11 cellular contexts compared by ENCODE assay signal in genomic region chr3:36989568-36989967, GRCh38. TPM values are rescaled to one million over a fixed set of nuclear protein-coding genes. Genes with fewer than 3 reads are reported as not detected.
A peak's percentile ranks its signal among the peaks of the same experiment; 100 is the strongest.
DNase-seq lines count a peak whose midpoint lies in the region; ATAC-seq, FAIRE-seq and TF ChIP-seq lines count a peak whose summit lies in the region.
"Had no signal": no experiment of that assay in that cellular context is flagged by ENCODE, and none has a peak within 500 bp of the region (broad histone marks: within the 10 kb centered on the region; RNA-seq: fewer than 3 reads in every experiment).

No MANE protein-coding gene starts in this region.

- no peaks in the 10 kb centered on the region for H3K27me3 ChIP-seq in heart left ventricle
- no peaks in the 10 kb centered on the region for H3K27me3 ChIP-seq in keratinocyte (ENCODE audit: control insufficient read depth, extremely low read depth, insufficient read depth, low read length)
- H3K27me3 ChIP-seq in stomach smooth muscle (ENCODE audit: control insufficient read depth in 1 of 2, insufficient read depth in 2 of 2, low read length in 2 of 2) = no peaks in the 10 kb centered on the region

- peak overlapping the region; percentile 67 for H3K4me2 ChIP-seq in keratinocyte (ENCODE audit: control insufficient read depth, extremely low read depth, insufficient read depth, low read depth, low read length)

- DNase-seq in heart left ventricle = no peak
- no peak for DNase-seq in left ventricle myocardium superior
- DNase-seq in activated naive CD8-positive, alpha-beta T cell treated with anti-CD3 and anti-CD28 coated beads, Interleukin-2, amount 10 ng/mL, durations not matched to agents 7 days and 5 days = no peak
- DNase-seq in keratinocyte (ENCODE audit: low read depth, low spot score) = no peak
- DNase-seq in H54 (ENCODE audit: insufficient read length, low spot score) = no peak
- DNase-seq in stimulated activated naive CD4-positive, alpha-beta T cell treated with Interleukin-2 at 50 U/mL for 16 hours (lab: John Stamatoyannopoulos, UW) = no peak
- DNase-seq: foreskin melanocyte, nephron progenitor cell had no signal

- H3K9me3 ChIP-seq in heart left ventricle (no peaks in the 10 kb centered on the region), keratinocyte (ENCODE audit: control insufficient read depth, low read depth, low read length) (no peaks in the 10 kb centered on the region), stomach smooth muscle (ENCODE audit: control insufficient read depth in 2 of 2, low read length in 2 of 2) (no peaks in the 10 kb centered on the region)

- no peaks in the 10 kb centered on the region for H3K9me1 ChIP-seq in keratinocyte (ENCODE audit: control insufficient read depth, extremely low read depth, insufficient read depth, low read length)

- ATAC-seq in heart left ventricle (no peak), left ventricle myocardium superior (no peak), HG02840 (IDR thresholded peaks at IDR 0.05; ENCODE audit: low FRiP score, unreplicated experiment) (no peak)
- ATAC-seq in activated naive CD8-positive, alpha-beta T cell treated with anti-CD3 and anti-CD28 coated beads, Interleukin-2, amount 10 ng/mL, durations not matched to agents 7 days and 5 days (ENCODE audit: low read depth) = no peak

- peaks cover 3 to 55% (median 48%) of the 10 kb centered on the region in 12 donors for H3K4me1 ChIP-seq in heart left ventricle
- H3K4me1 ChIP-seq in keratinocyte (ENCODE audit: control insufficient read depth, extremely low read depth, insufficient read depth, low read length) = peaks cover 28% of the 10 kb centered on the region
- H3K4me1 ChIP-seq in stomach smooth muscle (ENCODE audit: control insufficient read depth, insufficient read depth, low read length) = peaks cover 23% of the 10 kb centered on the region

- H3K9ac ChIP-seq in keratinocyte (ENCODE audit: control insufficient read depth, extremely low read depth, insufficient read depth, low read length) (no peak overlapping the region), stomach smooth muscle (ENCODE audit: low read length in 2 of 2) (peak overlapping the region; percentile 13 to 39)

- H3K4me1 Mint-ChIP-seq in activated naive CD8-positive, alpha-beta T cell treated with anti-CD3 and anti-CD28 coated beads, Interleukin-2, amount 10 ng/mL, durations not matched to agents 7 days and 5 days = peaks cover 41% of the 10 kb centered on the region

- intact Hi-C loops in heart left ventricle (cut with DNase I) (no loop called here), left ventricle myocardium superior (cut with micrococcal nuclease) (no loop called here)

- H3K4me3 Mint-ChIP-seq in activated naive CD8-positive, alpha-beta T cell treated with anti-CD3 and anti-CD28 coated beads, Interleukin-2, amount 10 ng/mL, durations not matched to agents 7 days and 5 days = peak overlapping the region; percentile 75
- H3K4me3 Mint-ChIP-seq: nephron progenitor cell had no signal

- no peak for TF ChIP-seq POLR2A in heart left ventricle (IDR thresholded peaks at IDR 0.05)
- TF ChIP-seq POLR2A in H54 (IDR thresholded peaks at IDR 0.05; ENCODE audit: low read depth, low read length) = no peak

- H3K27me3 Mint-ChIP-seq in activated naive CD8-positive, alpha-beta T cell treated with anti-CD3 and anti-CD28 coated beads, Interleukin-2, amount 10 ng/mL, durations not matched to agents 7 days and 5 days = no peaks in the 10 kb centered on the region

- H2AFZ ChIP-seq in keratinocyte (ENCODE audit: control insufficient read depth, low read length) = no peak overlapping the region

- POLR2A ChIA-PET in activated naive CD8-positive, alpha-beta T cell treated with anti-CD3 and anti-CD28 coated beads, Interleukin-2, amount 10 ng/mL, durations not matched to agents 7 days and 5 days (lab: Charles Lee) = no interaction called here

- H3K4me3 ChIP-seq in heart left ventricle = peak overlapping the region in 11 of 12 donors; percentile 9 to 83 (median 72)
- peak overlapping the region in 1 of 3 experiments; percentile 13 for H3K4me3 ChIP-seq in keratinocyte (ENCODE audit: control insufficient read depth in 2 of 3, extremely low read depth in 1 of 3, insufficient read depth in 2 of 3, low read depth in 1 of 3, low read length in 3 of 3)
- peak overlapping the region; percentile 36 to 44 for H3K4me3 ChIP-seq in stomach smooth muscle (ENCODE audit: low read length in 2 of 2)

- H3K27ac ChIP-seq in heart left ventricle = peak overlapping the region in 8 of 12 donors; percentile 1 to 99 (median 98)
- no peak overlapping the region for H3K27ac ChIP-seq in keratinocyte (ENCODE audit: control insufficient read depth, insufficient read depth, low read length)
- H3K27ac ChIP-seq in stomach smooth muscle (ENCODE audit: low read length) = no peak overlapping the region
- H3K27ac ChIP-seq: C4-2B had no signal

- no peak overlapping the region for H3K27ac Mint-ChIP-seq in activated naive CD8-positive, alpha-beta T cell treated with anti-CD3 and anti-CD28 coated beads, Interleukin-2, amount 10 ng/mL, durations not matched to agents 7 days and 5 days
- H3K27ac Mint-ChIP-seq: nephron progenitor cell had no signal

- no peaks in the 10 kb centered on the region for H3K9me3 Mint-ChIP-seq in activated naive CD8-positive, alpha-beta T cell treated with anti-CD3 and anti-CD28 coated beads, Interleukin-2, amount 10 ng/mL, durations not matched to agents 7 days and 5 days
- H3K9me3 Mint-ChIP-seq: nephron progenitor cell had no signal

- peaks cover 42% of the 10 kb centered on the region for H3K36me3 Mint-ChIP-seq in activated naive CD8-positive, alpha-beta T cell treated with anti-CD3 and anti-CD28 coated beads, Interleukin-2, amount 10 ng/mL, durations not matched to agents 7 days and 5 days

- peaks cover 3% of the 10 kb centered on the region for H4K20me1 ChIP-seq in keratinocyte (ENCODE audit: control insufficient read depth, extremely low read depth, insufficient read depth, low read length)

- peaks cover 50% of the 10 kb centered on the region for H3K79me2 ChIP-seq in keratinocyte (ENCODE audit: control insufficient read depth, insufficient read depth, low read length)

- peaks cover 0 to 51% (median 40%) of the 10 kb centered on the region in 9 donors for H3K36me3 ChIP-seq in heart left ventricle
- peaks cover 8 to 10% of the 10 kb centered on the region in 2 experiments for H3K36me3 ChIP-seq in keratinocyte (ENCODE audit: control insufficient read depth in 2 of 2, extremely low read depth in 1 of 2, insufficient read depth in 2 of 2, low read length in 2 of 2)
- peaks cover 12 to 32% of the 10 kb centered on the region in 2 donors for H3K36me3 ChIP-seq in stomach smooth muscle (ENCODE audit: control insufficient read depth in 2 of 2, insufficient read depth in 2 of 2, low read length in 2 of 2)

- no peak for TF ChIP-seq CTCF in heart left ventricle (IDR thresholded peaks at IDR 0.05)
- no peak for TF ChIP-seq CTCF in keratinocyte (optimal IDR thresholded peaks at IDR 0.05 in 1 of 3, IDR thresholded peaks at IDR 0.05 in 1 of 3, conservative IDR thresholded peaks at IDR 0.05 in 1 of 3; ENCODE audit: extremely low read depth in 1 of 3, insufficient read depth in 2 of 3, low read length in 3 of 3)

- dilution Hi-C loops in keratinocyte (cut with MboI; ENCODE audit: extremely low pct_ligation_motif_present, low sequenced_read_pairs) = no loop called here

- FAIRE-seq in keratinocyte (lab: Jason Lieb, UNC) (no peak), H54 (lab: Jason Lieb, UNC) (no peak)

RNA-seq across cellular contexts. Expression of gene EPM2AIP1, which starts 3.4 kb away (rescaled TPM):
- total RNA-seq in heart left ventricle (10 to 100 TPM in 8 of 9 donors, 1 to 10 TPM in 1; 9.1 to 43.7 (median 24.4) TPM), left ventricle myocardium superior (19.1 TPM)
- polyA plus RNA-seq in heart left ventricle (10 to 100 TPM in 1 of 2 donors, 1 to 10 TPM in 1; 7.4 to 10.8 TPM), keratinocyte (3.8 to 5.5 TPM (median 5.2 TPM) in 3 replicates)
- 10 to 100 TPM; 26.8 to 28.6 TPM for total RNA-seq in activated naive CD8-positive, alpha-beta T cell treated with anti-CD3 and anti-CD28 coated beads, Interleukin-2, amount 10 ng/mL, durations not matched to agents 7 days and 5 days
- 5.4 TPM for polyA plus RNA-seq in keratinocyte (2011; ENCODE audit: low read depth)
- polyA plus RNA-seq in keratinocyte (2011; cell fraction: cytosol; rRNA removed) = 0.99 and 1.9 TPM in 2 replicates
- 8.2 and 13.1 TPM in 2 replicates for polyA plus RNA-seq in keratinocyte (2011; cell fraction: nucleus; rRNA removed)
- polyA plus RNA-seq in keratinocyte (2012; ENCODE audit: low replicate concordance) = 3.9 and 4.7 TPM in 2 replicates
- polyA minus RNA-seq in keratinocyte = 1.9 to 8.1 TPM (median 5.1 TPM) in 3 replicates
- 5.6 TPM for polyA minus RNA-seq in keratinocyte (2011; cell fraction: cytosol; rRNA and poly(A)+ RNA removed)
- 6.0 and 10.0 TPM in 2 replicates for polyA minus RNA-seq in keratinocyte (2011; cell fraction: nucleus; rRNA and poly(A)+ RNA removed)

RNA-seq across cellular contexts. Expression of gene MLH1, which starts 3.8 kb away (rescaled TPM):
- total RNA-seq in heart left ventricle = 10 to 100 TPM; 44.5 to 58.4 (median 50.4) TPM
- 10 to 100 TPM; 26.0 to 32.8 TPM for polyA plus RNA-seq in heart left ventricle
- total RNA-seq in left ventricle myocardium superior = 38.8 TPM
- 10 to 100 TPM; 52.3 to 54.0 TPM for total RNA-seq in activated naive CD8-positive, alpha-beta T cell treated with anti-CD3 and anti-CD28 coated beads, Interleukin-2, amount 10 ng/mL, durations not matched to agents 7 days and 5 days
- polyA plus RNA-seq in keratinocyte = 30.5 to 44.7 TPM (median 33.7 TPM) in 3 replicates
- 10.9 TPM for polyA plus RNA-seq in keratinocyte (2011; ENCODE audit: low read depth)
- polyA plus RNA-seq in keratinocyte (2011; cell fraction: cytosol; rRNA removed) = 24.6 and 49.4 TPM in 2 replicates
- 33.1 and 35.9 TPM in 2 replicates for polyA plus RNA-seq in keratinocyte (2011; cell fraction: nucleus; rRNA removed)
- polyA plus RNA-seq in keratinocyte (2012; ENCODE audit: low replicate concordance) = 15.2 and 25.0 TPM in 2 replicates
- polyA minus RNA-seq in keratinocyte = 32.4 to 49.3 TPM (median 32.5 TPM) in 3 replicates
- 23.8 TPM for polyA minus RNA-seq in keratinocyte (2011; cell fraction: cytosol; rRNA and poly(A)+ RNA removed)
- polyA minus RNA-seq in keratinocyte (2011; cell fraction: nucleus; rRNA and poly(A)+ RNA removed) = 15.5 and 37.1 TPM in 2 replicates

RNA-seq across cellular contexts. Expression of gene TRANK1, which starts 44.7 kb away (rescaled TPM):
- total RNA-seq in heart left ventricle (10 to 100 TPM in 2 of 9 donors, 1 to 10 TPM in 7; 2.2 to 27.9 (median 4.9) TPM), left ventricle myocardium superior (6.6 TPM)
- polyA plus RNA-seq in heart left ventricle (1 to 10 TPM; 2.2 to 3.0 TPM), keratinocyte (2.5 to 4.7 TPM (median 3.2 TPM) in 3 replicates)
- total RNA-seq in activated naive CD8-positive, alpha-beta T cell treated with anti-CD3 and anti-CD28 coated beads, Interleukin-2, amount 10 ng/mL, durations not matched to agents 7 days and 5 days = 100 to 1,000 TPM in 1 of 2 experiments, 10 to 100 TPM in 1; 99.6 to 102 TPM
- 0.61 TPM for polyA plus RNA-seq in keratinocyte (2011; ENCODE audit: low read depth)
- polyA plus RNA-seq in keratinocyte (2011; cell fraction: cytosol; rRNA removed) = 1.4 and 1.5 TPM in 2 replicates
- polyA plus RNA-seq in keratinocyte (2011; cell fraction: nucleus; rRNA removed) = 12.4 and 13.7 TPM in 2 replicates
- polyA plus RNA-seq in keratinocyte (2012; ENCODE audit: low replicate concordance) = 1.3 and 2.6 TPM in 2 replicates
- 7.7 to 13.6 TPM (median 8.4 TPM) in 3 replicates for polyA minus RNA-seq in keratinocyte
- 1.5 TPM for polyA minus RNA-seq in keratinocyte (2011; cell fraction: cytosol; rRNA and poly(A)+ RNA removed)
- 9.8 and 13.0 TPM in 2 replicates for polyA minus RNA-seq in keratinocyte (2011; cell fraction: nucleus; rRNA and poly(A)+ RNA removed)

Comparison
In these comparisons a context has a peak if more than half of its experiments do, and no peak if none do; other contexts are left out.
1. H3K27ac ChIP-seq: peak in heart left ventricle (8 of 12); none in keratinocyte (single experiment) and stomach smooth muscle (single experiment).